In the genomic region with DNA sequence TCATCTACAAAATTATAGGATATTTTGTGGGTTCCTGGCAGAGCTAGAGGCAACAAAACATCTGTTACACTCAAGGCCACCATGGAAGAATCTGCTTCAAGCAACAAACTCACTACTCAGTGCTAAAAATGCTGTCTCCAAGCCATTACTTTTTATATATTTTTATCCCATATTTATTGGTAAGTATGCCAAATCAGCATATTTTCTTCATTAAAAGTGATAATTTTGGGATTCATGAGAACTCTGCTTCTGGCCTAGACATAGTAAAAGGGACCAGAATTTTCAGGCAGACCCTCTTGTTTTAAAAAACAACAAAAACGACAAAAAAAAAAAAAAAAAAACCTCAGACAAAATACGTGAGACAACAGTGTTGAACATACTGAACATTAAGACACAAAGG, we compare ENCODE assay signal across 15 cellular contexts.
DNase-seq lines count a peak whose midpoint lies in the region; ATAC-seq, FAIRE-seq and TF ChIP-seq lines count a peak whose summit lies in the region.
"Had no signal": no experiment of that assay in that cellular context is flagged by ENCODE, and none has a peak within 500 bp of the region (broad histone marks: within the 10 kb centered on the region; RNA-seq: fewer than 3 reads in every experiment).

No MANE protein-coding gene starts in this region.

- no peak overlapping the region for H2AK9ac ChIP-seq in IMR-90 (replicated peaks; ENCODE audit: low read depth, low read length, poor library complexity)

- H3K27ac ChIP-seq in A549 (no peak overlapping the region), IMR-90 (ENCODE audit: insufficient read depth, low read length) (no peak overlapping the region), endodermal cell (ENCODE audit: low read depth, low read length) (no peak overlapping the region), neural progenitor cell (no peak overlapping the region), gastrocnemius medialis (no peak overlapping the region)
- H3K27ac ChIP-seq: BLaER1 treated with 17β-estradiol and CSF1 and Interleukin-3, amounts not matched to agents 10 nM and 100 nM had no signal

- no peak overlapping the region for H4K8ac ChIP-seq in IMR-90 (ENCODE audit: low read depth in 2 of 2, low read length in 2 of 2)

- H3K4me3 Mint-ChIP-seq in endodermal cell = no peak overlapping the region
- H3K4me3 Mint-ChIP-seq in neural progenitor cell = no peak overlapping the region
- H3K4me3 Mint-ChIP-seq: B cell; CD8-positive, alpha-beta T cell had no signal

- no peaks in the 10 kb centered on the region for H3K9me3 ChIP-seq in A549
- H3K9me3 ChIP-seq in IMR-90 (ENCODE audit: control insufficient read depth, insufficient read depth, low read length) = no peaks in the 10 kb centered on the region
- no peaks in the 10 kb centered on the region for H3K9me3 ChIP-seq in endodermal cell (ENCODE audit: control insufficient read depth, low read length)
- H3K9me3 ChIP-seq in neural progenitor cell (ENCODE audit: low read depth) = no peaks in the 10 kb centered on the region
- no peaks in the 10 kb centered on the region for H3K9me3 ChIP-seq in gastrocnemius medialis
- H3K9me3 ChIP-seq: BLaER1 treated with 17β-estradiol and CSF1 and Interleukin-3, amounts not matched to agents 10 nM and 100 nM; HAP-1 had no signal

- H3K79me1 ChIP-seq in IMR-90 (ENCODE audit: low read depth in 1 of 2, low read length in 2 of 2) = peaks cover 0 to 3% of the 10 kb centered on the region in 2 experiments; a peak in 1 of 4 replicates

- no peaks in the 10 kb centered on the region for H3K79me2 ChIP-seq in neural progenitor cell (ENCODE audit: low read depth)

- no peak for TF ChIP-seq EP300 in A549 (IDR thresholded peaks at IDR 0.05)

- H4K91ac ChIP-seq in IMR-90 (ENCODE audit: insufficient read depth, low read depth, low read length) = no peak overlapping the region

- TF ChIP-seq CTCF in A549 (IDR thresholded peaks at IDR 0.05) (no peak), IMR-90 (conservative IDR thresholded peaks at IDR 0.05; ENCODE audit: low read depth, low read length) (no peak), endodermal cell (conservative IDR thresholded peaks at IDR 0.05) (no peak), neural progenitor cell (IDR thresholded peaks at IDR 0.05) (no peak), gastrocnemius medialis (IDR thresholded peaks at IDR 0.05 in 4 of 5, conservative IDR thresholded peaks at IDR 0.05 in 1 of 5) (no peak)

- H2AK5ac ChIP-seq in IMR-90 (ENCODE audit: low read depth, low read length) = no peak overlapping the region

- CTCF ChIA-PET in A549 (lab: Yijun Ruan, JAX) = no interaction called here
- CTCF ChIA-PET in IMR-90 (lab: Yijun Ruan, JAX) = interaction anchor here (1.6 kb wide), 1 partner anchor 10 kb away, joined by 6 read pairs; no protein-coding TSS in a partner anchor

- FAIRE-seq in A549 (lab: Jason Lieb, UNC) = no peak

- H2BK5ac ChIP-seq in IMR-90 (ENCODE audit: low read depth, low read length, poor library complexity, severe bottlenecking) = no peak overlapping the region

- H3K27me3 ChIP-seq in IMR-90 (ENCODE audit: control insufficient read depth, insufficient read depth, low read length) (no peaks in the 10 kb centered on the region), endodermal cell (ENCODE audit: control insufficient read depth, insufficient read depth, low read length, poor library complexity, severe bottlenecking) (no peaks in the 10 kb centered on the region), neural progenitor cell (no peaks in the 10 kb centered on the region), gastrocnemius medialis (no peaks in the 10 kb centered on the region)
- H3K27me3 ChIP-seq: BLaER1 treated with 17β-estradiol and CSF1 and Interleukin-3, amounts not matched to agents 10 nM and 100 nM had no signal

- BruUV-seq in IMR-90 (replicated peaks; lab: Mats Ljungman, UMichigan) = no TSS peak

- no peak overlapping the region for H3K9ac ChIP-seq in IMR-90 (ENCODE audit: low read depth, low read length)
- no peak overlapping the region for H3K9ac ChIP-seq in endodermal cell (ENCODE audit: extremely low read depth, low read length, poor library complexity, severe bottlenecking)
- H3K9ac ChIP-seq in neural progenitor cell = no peak overlapping the region
- H3K9ac ChIP-seq: BLaER1 treated with 17β-estradiol and CSF1 and Interleukin-3, amounts not matched to agents 10 nM and 100 nM had no signal

- no peak overlapping the region for H3K14ac ChIP-seq in IMR-90 (replicated peaks; ENCODE audit: low read depth, low read length)

- H2BK15ac ChIP-seq in IMR-90 (ENCODE audit: low read depth, low read length) = no peak overlapping the region

- in situ Hi-C loops in IMR-90 (cut with MboI; ENCODE audit: low sequenced_read_pairs) (no loop called here), gastrocnemius medialis (cut with MboI; ENCODE audit: low sequenced_read_pairs in 4 of 4) (no loop called here)

- ATAC-seq in A549 (no peak), IMR-90 (ENCODE audit: low read depth) (no peak), gastrocnemius medialis (no peak)
- ATAC-seq: CD8-positive, alpha-beta T cell had no signal

- no peak overlapping the region for H3K4ac ChIP-seq in IMR-90 (ENCODE audit: low read depth, low read length)

- POLR2A ChIA-PET in A549 (lab: Yijun Ruan, JAX) (no interaction called here), IMR-90 (lab: Charles Lee; ENCODE audit: unreplicated experiment) (no interaction called here)

- H3K4me2 ChIP-seq in A549 (no peak overlapping the region), IMR-90 (ENCODE audit: low read depth, low read length) (no peak overlapping the region), neural progenitor cell (no peak overlapping the region)
- H3K4me2 ChIP-seq: BLaER1 treated with 17β-estradiol and CSF1 and Interleukin-3, amounts not matched to agents 10 nM and 100 nM had no signal

- no peaks in the 10 kb centered on the region for H3F3A ChIP-seq in neural progenitor cell (ENCODE audit: low read depth)

- TF ChIP-seq POLR2A in A549 (IDR thresholded peaks at IDR 0.05; ENCODE audit: low read length) = no peak
- TF ChIP-seq POLR2A in IMR-90 (IDR thresholded peaks at IDR 0.05; ENCODE audit: low read depth, low read length) = no peak
- TF ChIP-seq POLR2A in gastrocnemius medialis (IDR thresholded peaks at IDR 0.05) = no peak

- H3K36me3 ChIP-seq in IMR-90 (ENCODE audit: control insufficient read depth, insufficient read depth, low read length) (no peaks in the 10 kb centered on the region), endodermal cell (ENCODE audit: control insufficient read depth, insufficient read depth, low read length) (no peaks in the 10 kb centered on the region), neural progenitor cell (no peaks in the 10 kb centered on the region), gastrocnemius medialis (no peaks in the 10 kb centered on the region)
- H3K36me3 ChIP-seq: BLaER1 treated with 17β-estradiol and CSF1 and Interleukin-3, amounts not matched to agents 10 nM and 100 nM; HAP-1 had no signal

- H3K9me3 Mint-ChIP-seq in endodermal cell = no peaks in the 10 kb centered on the region
- no peaks in the 10 kb centered on the region for H3K9me3 Mint-ChIP-seq in neural progenitor cell
- H3K9me3 Mint-ChIP-seq: CD8-positive, alpha-beta T cell had no signal

- intact Hi-C loops in IMR-90 (cut with micrococcal nuclease) (no loop called here), gastrocnemius medialis (cut with DNase I; ENCODE audit: low total_unique reads) (no loop called here)

- H3K9me1 ChIP-seq in IMR-90 (ENCODE audit: insufficient read depth, low read length) = peaks cover 2% of the 10 kb centered on the region; the same call in 1 of the 2 replicates

- no peak overlapping the region for H4K5ac ChIP-seq in IMR-90 (ENCODE audit: low read depth, low read length)

- H3K27ac Mint-ChIP-seq in endodermal cell (peak overlapping the region; percentile 13), neural progenitor cell (no peak overlapping the region)
- H3K27ac Mint-ChIP-seq: B cell; CD8-positive, alpha-beta T cell had no signal

- H2BK20ac ChIP-seq in IMR-90 (ENCODE audit: low read depth, low read length) = no peak overlapping the region

- H3K4me3 ChIP-seq in A549 (no peak overlapping the region), IMR-90 (ENCODE audit: insufficient read depth, low read depth, low read length) (no peak overlapping the region), endodermal cell (ENCODE audit: low read length) (no peak overlapping the region), neural progenitor cell (no peak overlapping the region), gastrocnemius medialis (no peak overlapping the region)
- H3K4me3 ChIP-seq: BLaER1 treated with 17β-estradiol and CSF1 and Interleukin-3, amounts not matched to agents 10 nM and 100 nM; HAP-1 had no signal

- H2AFZ ChIP-seq in IMR-90 (replicated peaks; ENCODE audit: low read length, poor library complexity) (no peak overlapping the region), neural progenitor cell (replicated peaks) (peak overlapping the region; percentile 80)

- H3K23ac ChIP-seq in IMR-90 (ENCODE audit: low read depth, low read length) = no peak overlapping the region

- H4K20me1 ChIP-seq in IMR-90 (ENCODE audit: insufficient read depth, low read length) (no peaks in the 10 kb centered on the region), neural progenitor cell (ENCODE audit: low read depth) (no peaks in the 10 kb centered on the region)
- H4K20me1 ChIP-seq: BLaER1 treated with 17β-estradiol and CSF1 and Interleukin-3, amounts not matched to agents 10 nM and 100 nM had no signal

- H3K4me1 Mint-ChIP-seq in endodermal cell = no peaks in the 10 kb centered on the region
- no peaks in the 10 kb centered on the region for H3K4me1 Mint-ChIP-seq in neural progenitor cell
- H3K4me1 Mint-ChIP-seq: B cell had no signal

- dilution Hi-C loops in IMR-90 (cut with HindIII; ENCODE audit: low sequenced_read_pairs, unreplicated experiment) = no loop called here

- no peak overlapping the region for H3K18ac ChIP-seq in IMR-90 (ENCODE audit: low read depth, low read length)

- H2BK120ac ChIP-seq in IMR-90 (ENCODE audit: low read depth, low read length) = no peak overlapping the region

- 13% methylated on average over 2 of the region's 2 CpGs for WGBS in A549 (ENCODE audit: missing lambda C conversion rate)
- WGBS in IMR-90 (ENCODE audit: extremely low coverage in 2 of 2, insufficient read length in 1 of 2), 2 experiments = no CpG with 5 or more reads among the region's 2 CpGs
- WGBS in endodermal cell (ENCODE audit: insufficient coverage in 1 of 2, insufficient read length in 1 of 2), 2 experiments = 85% methylated on average over 2 of the region's 2 CpGs; no CpG with 5 or more reads in 1 of the 2 experiments

- H3K27me3 Mint-ChIP-seq in endodermal cell (ENCODE audit: insufficient read depth) (no peaks in the 10 kb centered on the region), neural progenitor cell (ENCODE audit: insufficient read depth, low read depth) (no peaks in the 10 kb centered on the region)
- H3K27me3 Mint-ChIP-seq: B cell had no signal

- TF ChIP-seq RAD21 in A549 (conservative IDR thresholded peaks at IDR 0.05 in 1 of 2, IDR thresholded peaks at IDR 0.05 in 1 of 2) = no peak
- no peak for TF ChIP-seq RAD21 in IMR-90 (IDR thresholded peaks at IDR 0.05; ENCODE audit: low read length)

- DNase-seq in A549 (ENCODE audit: low read depth in 1 of 2, low spot score in 1 of 2) (no peak), IMR-90 (no peak), endodermal cell (no peak), neural progenitor cell (ENCODE audit: low spot score) (no peak), ecto neural progenitor cell (ENCODE audit: low spot score) (no peak), OCI-M1 (lab: John Stamatoyannopoulos, UW) (no peak), gastrocnemius medialis (no peak)
- DNase-seq: 8988T; Calu3; CD8-positive, alpha-beta T cell; DMS79 treated with DMSO at 0.1 percent for 48 hours; GF-D8 had no signal

- H3K36me3 Mint-ChIP-seq in endodermal cell (ENCODE audit: low read depth) (no peaks in the 10 kb centered on the region), neural progenitor cell (no peaks in the 10 kb centered on the region)
- H3K36me3 Mint-ChIP-seq: CD8-positive, alpha-beta T cell had no signal

- H3K4me1 ChIP-seq in A549 (no peaks in the 10 kb centered on the region), IMR-90 (ENCODE audit: control insufficient read depth, insufficient read depth, low read length) (no peaks in the 10 kb centered on the region), endodermal cell (ENCODE audit: control insufficient read depth, insufficient read depth, low read length) (no peaks in the 10 kb centered on the region), neural progenitor cell (no peaks in the 10 kb centered on the region), gastrocnemius medialis (no peaks in the 10 kb centered on the region)
- H3K4me1 ChIP-seq: BLaER1 treated with 17β-estradiol and CSF1 and Interleukin-3, amounts not matched to agents 10 nM and 100 nM; HAP-1 had no signal

- no peak overlapping the region for H3K56ac ChIP-seq in IMR-90 (ENCODE audit: extremely low read depth, insufficient read depth, low read length)
